In genomic region chr3:64815195-64815627, GRCh38 we compare ENCODE assay signal across 13 cellular contexts.
DNase-seq lines count a peak whose midpoint lies in the region; ATAC-seq and TF ChIP-seq lines count a peak whose summit lies in the region.
"Had no signal": no experiment of that assay in that cellular context is flagged by ENCODE, and none has a peak within 500 bp of the region (broad histone marks: within the 10 kb centered on the region; RNA-seq: fewer than 3 reads in every experiment).

No MANE protein-coding gene starts in this region.

- no peaks in the 10 kb centered on the region for H3K9me3 ChIP-seq in right atrium auricular region

- H3K4me1 ChIP-seq in right atrium auricular region: peaks cover 0 to 28% of the 10 kb centered on the region in 2 donors

- H3K27ac ChIP-seq in right atrium auricular region (peak overlapping the region; percentile 14 to 17), substantia nigra (ENCODE audit: low read depth, low read length, poor library complexity, severe bottlenecking) (no peak overlapping the region)

- peak; percentile 7 for TF ChIP-seq CTCF in choroid plexus epithelial cell (conservative IDR thresholded peaks at IDR 0.05; ENCODE audit: low read depth, low read length)
- no peak for TF ChIP-seq CTCF in right atrium auricular region (IDR thresholded peaks at IDR 0.05)

- no peaks in the 10 kb centered on the region for H3K27me3 ChIP-seq in right atrium auricular region

- DNase-seq in COLO829 (ENCODE audit: low spot score) (peak; percentile 32), choroid plexus epithelial cell (ENCODE audit: low read depth) (peak; percentile 64), right atrium auricular region (ENCODE audit: low spot score) (no peak), renal cortical epithelial cell (ENCODE audit: low read depth) (peak; percentile 40), NCI-H526 treated with DMSO at 0.1 percent for 48 hours (lab: John Stamatoyannopoulos, UW) (no peak), substantia nigra (lab: John Stamatoyannopoulos, UW) (no peak), erythroblast (lab: John Stamatoyannopoulos, UW) (no peak)
- DNase-seq: activated CD4-positive, alpha-beta memory T cell treated with anti-CD3 and anti-CD28 coated beads, Interleukin-2, amount 10 ng/mL, durations not matched to agents 7 days and 5 days; activated gamma-delta T cell treated with Interleukin-2 at 50 U/mL for 16 hours; EL; naive thymus-derived CD4-positive, alpha-beta T cell; OCI-M1 had no signal

- H3K4me3 ChIP-seq in choroid plexus epithelial cell (ENCODE audit: low read depth, low read length) (no peak overlapping the region), right atrium auricular region (no peak overlapping the region)

- ATAC-seq in GM19397 (IDR thresholded peaks at IDR 0.05; ENCODE audit: unreplicated experiment): no peak
- ATAC-seq: naive thymus-derived CD4-positive, alpha-beta T cell had no signal

- H3K36me3 ChIP-seq in right atrium auricular region: no peaks in the 10 kb centered on the region

- TF ChIP-seq POLR2A in erythroblast (IDR thresholded peaks at IDR 0.05; ENCODE audit: low read length): no peak

Comparison
In these comparisons a context has a peak if more than half of its experiments do, and no peak if none do; other contexts are left out.
1. DNase-seq: peak in COLO829 (single experiment), choroid plexus epithelial cell (single experiment) and renal cortical epithelial cell (single experiment); none in right atrium auricular region (single experiment), NCI-H526 treated with DMSO at 0.1 percent for 48 hours (single experiment), substantia nigra (0 of 49) and erythroblast (0 of 2).